Comparison of ENCODE assay signal across 8 cellular contexts in the genomic region with DNA sequence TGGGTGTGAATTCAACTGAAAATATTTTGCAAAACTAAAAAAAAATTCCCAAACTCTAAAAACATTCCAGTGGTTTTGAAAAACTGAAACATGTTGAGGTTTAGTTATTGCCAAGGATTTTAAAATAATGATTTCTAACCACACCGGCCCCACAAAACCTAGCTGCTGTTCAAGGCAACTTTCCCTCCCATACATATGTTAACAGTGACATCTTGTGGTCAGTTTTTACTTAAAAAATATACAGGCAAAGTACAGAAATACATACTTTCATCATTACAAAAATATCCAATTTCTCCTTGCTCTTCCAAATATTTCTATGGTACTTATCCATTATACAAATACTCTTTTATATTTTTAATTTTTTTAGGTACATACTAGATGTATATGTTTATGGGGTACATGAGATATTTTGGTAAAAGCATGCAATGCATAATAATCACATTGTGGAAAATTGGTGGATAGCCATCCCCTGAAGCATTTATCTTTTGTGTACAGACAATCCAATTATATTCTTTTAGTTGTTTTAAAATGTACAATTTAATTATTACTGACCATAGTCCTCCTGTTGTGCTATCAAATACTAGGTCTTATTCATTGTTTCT. TPM values are rescaled to one million over a fixed set of nuclear protein-coding genes. Genes with fewer than 3 reads are reported as not detected.
DNase-seq lines count a peak whose midpoint lies in the region; ATAC-seq and TF ChIP-seq lines count a peak whose summit lies in the region.

No MANE protein-coding gene starts in this region.

- peak; percentile 64 for TF ChIP-seq CTCF in BE2C (IDR thresholded peaks at IDR 0.05; ENCODE audit: low read depth, low read length)
- TF ChIP-seq CTCF in Panc1 (IDR thresholded peaks at IDR 0.05), result peak; percentile 43; the same call in 1 of the 2 replicates

- POLR2A ChIA-PET in Panc1 (lab: Charles Lee), result no interaction called here

- CTCF ChIA-PET in Panc1 (lab: Charles Lee), result interaction anchor here (0.7 kb wide), 1 partner anchor 442 kb away, joined by 4 read pairs; no protein-coding TSS in a partner anchor

- DNase-seq in BE2C (no peak), HuH-7 (ENCODE audit: low spot score) (peak; percentile 8), Panc1 (ENCODE audit: low read depth, low spot score) (peak; percentile 32), erythroblast (lab: John Stamatoyannopoulos, UW) (peak; percentile 47 to 57), pons (ENCODE audit: low spot score) (peak; percentile 78), NCI-H774 (lab: John Stamatoyannopoulos, UW) (no peak), NCI-H2029 (lab: John Stamatoyannopoulos, UW) (no peak)

- no peak for TF ChIP-seq POLR2A in erythroblast (IDR thresholded peaks at IDR 0.05; ENCODE audit: low read length)

- intact Hi-C loops in Panc1 (cut with micrococcal nuclease; ENCODE audit: unreplicated experiment), result loop anchor here (2.0 to 10.0 kb wide), 3 partner anchors 238 to 1110 kb away; no protein-coding TSS in a partner anchor

- H3K27ac ChIP-seq in Panc1 (ENCODE audit: low read length), result no peak overlapping the region

- in situ Hi-C loops in Panc1 (cut with HindIII; ENCODE audit: low pct_unique_long_range_greater_than_20kb, low sequenced_read_pairs), result no loop called here

- no TSS peak for BruUV-seq in Panc1 (replicated peaks; lab: Mats Ljungman, UMichigan)

- peaks cover 14% of the 10 kb centered on the region; the same call in 1 of the 2 replicates for H3K4me1 ChIP-seq in BE2C
- no peaks in the 10 kb centered on the region for H3K4me1 ChIP-seq in Panc1 (ENCODE audit: control insufficient read depth, insufficient read depth, low read length)

- peak; percentile 75 for ATAC-seq in GM18868 (IDR thresholded peaks at IDR 0.05; ENCODE audit: unreplicated experiment)
- no peak for ATAC-seq in Panc1

- H3K4me3 ChIP-seq in BE2C (ENCODE audit: low read depth, low read length), result no peak overlapping the region
- H3K4me3 ChIP-seq in Panc1 (ENCODE audit: low read depth in 2 of 2, low read length in 2 of 2), result no peak overlapping the region

- H3K36me3 ChIP-seq in BE2C (no peaks in the 10 kb centered on the region), Panc1 (ENCODE audit: control insufficient read depth, insufficient read depth, low read length) (no peaks in the 10 kb centered on the region)

- peaks cover 3% of the 10 kb centered on the region; the same call in 1 of the 2 replicates for H3K27me3 ChIP-seq in BE2C
- no peaks in the 10 kb centered on the region for H3K27me3 ChIP-seq in Panc1 (ENCODE audit: control insufficient read depth, insufficient read depth, low read length)

- H3K9me3 ChIP-seq in BE2C (no peaks in the 10 kb centered on the region), Panc1 (ENCODE audit: control insufficient read depth, insufficient read depth, low read depth, low read length) (no peaks in the 10 kb centered on the region)

RNA-seq across cellular contexts. Expression of a gene that starts 34.4 kb away (rescaled TPM):
- polyA plus RNA-seq in BE2C (2012; ENCODE audit: insufficient read depth, insufficient read length, low read depth), result 51.7 TPM
- 47.2 TPM for total RNA-seq in Panc1 (2021; ENCODE audit: unreplicated experiment)
- polyA plus RNA-seq in Panc1 (2012; ENCODE audit: insufficient read length), result 29.7 TPM

Comparison
In these comparisons a context has a peak if more than half of its experiments do, and no peak if none do; other contexts are left out.
1. DNase-seq: peak in HuH-7 (single experiment), Panc1 (single experiment), erythroblast (2 of 2) and pons (single experiment); none in BE2C (single experiment), NCI-H774 (single experiment) and NCI-H2029 (single experiment).